34 cellular contexts compared by ENCODE assay signal in genomic region chr5:74309050-74309449, GRCh38.
"Had no signal": no experiment of that assay in that cellular context is flagged by ENCODE, and none has a peak within 500 bp of the region (broad histone marks: within the 10 kb centered on the region; RNA-seq: fewer than 3 reads in every experiment).

No MANE protein-coding gene starts in this region.

- H3K27me3 ChIP-seq: adrenal gland, body of pancreas, brain microvascular endothelial cell, breast epithelium had no signal

- H3K4me3 ChIP-seq: adrenal gland, body of pancreas, breast epithelium had no signal

- H3K9me3 ChIP-seq: adrenal gland, body of pancreas, breast epithelium had no signal

- DNase-seq: activated CD4-positive, alpha-beta memory T cell treated with anti-CD3 and anti-CD28 coated beads, Interleukin-2, amount 10 ng/mL, durations not matched to agents 7 days and 5 days; activated CD4-positive, alpha-beta T cell treated with anti-CD3 and anti-CD28 coated beads for 4 hours; activated CD4-positive, alpha-beta T cell treated with anti-CD3 and anti-CD28 coated beads, Interleukin-2, amount 10 ng/mL, durations not matched to agents 24 days and 14 days; activated CD4-positive, alpha-beta T cell treated with anti-CD3 and anti-CD28 coated beads, Interleukin-2, amount 50 U/mL, for 1 hour; activated CD4-positive, alpha-beta T cell treated with anti-CD3 and anti-CD28 coated beads, Interleukin-2, amount 50 U/mL, for 4 hours; activated CD4-positive, CD25-positive, alpha-beta regulatory T cell treated with anti-CD3 and anti-CD28 coated beads, Interleukin-2, amount 50 U/mL, for 72 hours; activated CD8-positive, alpha-beta memory T cell treated with anti-CD3 and anti-CD28 coated beads for 24 hours; activated CD8-positive, alpha-beta memory T cell treated with anti-CD3 and anti-CD28 coated beads, Interleukin-2, amount 10 ng/mL, durations not matched to agents 7 days and 5 days; activated CD8-positive, alpha-beta memory T cell treated with anti-CD3 and anti-CD28 coated beads, Interleukin-2, amount 50 U/mL, for 48 hours; activated CD8-positive, alpha-beta T cell treated with anti-CD3 and anti-CD28 coated beads, Interleukin-2, amount 10 ng/mL, durations not matched to agents 7 days and 5 days; activated effector memory CD4-positive, alpha-beta T cell treated with anti-CD3 and anti-CD28 coated beads, Interleukin-2, amount 50 U/mL, for 16 hours; activated gamma-delta T cell treated with Interleukin-2 at 50 U/mL for 16 hours; activated naive CD4-positive, alpha-beta T cell; activated naive CD4-positive, alpha-beta T cell treated with anti-CD3 and anti-CD28 coated beads for 36 hours; activated naive CD4-positive, alpha-beta T cell treated with anti-CD3 and anti-CD28 coated beads, Interleukin-2, amount 50 U/mL, for 16 hours; activated naive CD8-positive, alpha-beta T cell treated with anti-CD3 and anti-CD28 coated beads for 36 hours; activated T-cell treated with anti-CD3 and anti-CD28 coated beads, Interleukin-2, amount 50 U/mL, for 24 hours; activated T-cell treated with anti-CD3 and anti-CD28 coated beads, Interleukin-2, amount 50 U/mL, for 48 hours; adrenal gland; amniotic stem cell; aorta; body of pancreas; brain microvascular endothelial cell; central memory CD4-positive, alpha-beta T cell; T-helper 1 cell; T-helper 2 cell; T-helper 9 cell; WERI-Rb-1 had no signal

- FAIRE-seq: colon, TTC549 had no signal

- H3K36me3 ChIP-seq: adrenal gland, brain microvascular endothelial cell, breast epithelium, WERI-Rb-1 had no signal

- ATAC-seq: activated CD8-positive, alpha-beta memory T cell treated with anti-CD3 and anti-CD28 coated beads, Interleukin-2, amount 10 ng/mL, durations not matched to agents 7 days and 5 days; activated CD8-positive, alpha-beta T cell treated with anti-CD3 and anti-CD28 coated beads, Interleukin-2, amount 10 ng/mL, durations not matched to agents 7 days and 5 days; activated naive CD4-positive, alpha-beta T cell treated with anti-CD3 and anti-CD28 coated beads, Interleukin-2, amount 50 U/mL, for 72 hours; activated T-helper 17 cell treated with anti-CD3 and anti-CD28 coated beads, Interleukin-2, amount 50 U/mL, for 72 hours; body of pancreas; WTC11 had no signal

- H3K27ac ChIP-seq: adrenal gland, body of pancreas, brain microvascular endothelial cell, breast epithelium, WERI-Rb-1 had no signal

- H3K4me1 ChIP-seq: adrenal gland, body of pancreas had no signal
